ENCODE assay signal across 23 cellular contexts in genomic region chr2:26492749-26493515, GRCh38. TPM values are rescaled to one million over a fixed set of nuclear protein-coding genes. Genes with fewer than 3 reads are reported as not detected.
DNase-seq lines count a peak whose midpoint lies in the region; FAIRE-seq and TF ChIP-seq lines count a peak whose summit lies in the region.
"Had no signal": no experiment of that assay in that cellular context is flagged by ENCODE, and none has a peak within 500 bp of the region (broad histone marks: within the 10 kb centered on the region; RNA-seq: fewer than 3 reads in every experiment).

No MANE protein-coding gene starts in this region.

- H4K5ac ChIP-seq in H1 (ENCODE audit: insufficient read length, low read depth, low read length), result no peak overlapping the region

- CTCF ChIA-PET in H1 (lab: Charles Lee; ENCODE audit: partially characterized antibody), result interaction anchor here (0.8 to 2.6 kb wide), 5 partner anchors 10 to 85 kb away, joined by 3 to 34 read pairs (median 4); partner anchors contain the start of gene OTOF

- H3K4me1 ChIP-seq in Karpas-422 (ENCODE audit: low read length) (peaks cover 6% of the 10 kb centered on the region), H1 (replicated peaks in 1 of 4; ENCODE audit: control insufficient read depth in 3 of 4, insufficient read depth in 4 of 4, low read length in 3 of 4) (peaks cover 2 to 5% (median 3%) of the 10 kb centered on the region in 4 experiments; a peak in 4 of 7 replicates)
- H3K4me1 ChIP-seq in effector memory CD4-positive, alpha-beta T cell (ENCODE audit: control insufficient read depth, insufficient read depth, low read length, poor library complexity, severe bottlenecking), result no peaks in the 10 kb centered on the region
- H3K4me1 ChIP-seq: colonic mucosa, heart left ventricle, right atrium auricular region, tibial artery had no signal

- H3K9ac ChIP-seq in Karpas-422 (ENCODE audit: low read length), result no peak overlapping the region
- no peak overlapping the region for H3K9ac ChIP-seq in H1 (replicated peaks in 1 of 4; ENCODE audit: extremely low read depth in 1 of 4, low read depth in 3 of 4, low read length in 3 of 4)

- TF ChIP-seq RAD21 in H1 (IDR thresholded peaks at IDR 0.05 in 1 of 2, conservative IDR thresholded peaks at IDR 0.05 in 1 of 2; ENCODE audit: low read depth in 2 of 2, low read length in 2 of 2), result no peak

- no peak overlapping the region for H2AFZ ChIP-seq in Karpas-422 (ENCODE audit: low read length)
- no peak overlapping the region for H2AFZ ChIP-seq in H1 (ENCODE audit: low read length)

- FAIRE-seq in H1 (lab: Jason Lieb, UNC), result no peak
- FAIRE-seq in GM19239 (lab: Jason Lieb, UNC), result no peak
- FAIRE-seq: endometrium, TTC549 had no signal

- H4K91ac ChIP-seq in H1 (replicated peaks; ENCODE audit: insufficient read length, low read length), result no peak overlapping the region

- H3K36me3 ChIP-seq in Karpas-422 (ENCODE audit: insufficient read depth, low read length) (no peaks in the 10 kb centered on the region), H1 (ENCODE audit: control insufficient read depth in 2 of 4, insufficient read depth in 4 of 4, low read length in 3 of 4) (no peaks in the 10 kb centered on the region)
- no peaks in the 10 kb centered on the region for H3K36me3 ChIP-seq in effector memory CD4-positive, alpha-beta T cell (ENCODE audit: control insufficient read depth, insufficient read depth, low read length)
- H3K36me3 ChIP-seq: brain microvascular endothelial cell, colonic mucosa, heart left ventricle, right atrium auricular region, tibial artery had no signal

- TF ChIP-seq CTCF in H1 (IDR thresholded peaks at IDR 0.05; ENCODE audit: control extremely low read depth in 1 of 3, insufficient read depth in 1 of 3, low read depth in 1 of 3, low read length in 3 of 3) (no peak), lower leg skin (IDR thresholded peaks at IDR 0.05) (no peak)

- no peaks in the 10 kb centered on the region for H3K79me2 ChIP-seq in Karpas-422 (ENCODE audit: low read length)
- H3K79me2 ChIP-seq in H1 (ENCODE audit: control insufficient read depth in 1 of 2, insufficient read depth in 2 of 2, low read length in 2 of 2), result no peaks in the 10 kb centered on the region

- no peak overlapping the region for H3K18ac ChIP-seq in H1 (ENCODE audit: extremely low read depth, low read length)

- no peak overlapping the region for H2BK20ac ChIP-seq in H1 (ENCODE audit: low read length)

- H3K4me3 ChIP-seq in Karpas-422 (ENCODE audit: low read length), result no peak overlapping the region
- no peak overlapping the region for H3K4me3 ChIP-seq in H1 (ENCODE audit: extremely low read depth in 1 of 4, insufficient read depth in 2 of 4, low read depth in 3 of 4, low read length in 4 of 4)
- H3K4me3 ChIP-seq in lower leg skin (ENCODE audit: low read depth, poor library complexity, severe bottlenecking), result no peak overlapping the region
- no peak overlapping the region for H3K4me3 ChIP-seq in effector memory CD4-positive, alpha-beta T cell (ENCODE audit: insufficient read depth, low read depth, low read length, poor library complexity, severe bottlenecking)
- H3K4me3 ChIP-seq: colonic mucosa, heart left ventricle, lung, right atrium auricular region, SK-N-MC, tibial artery had no signal

- no peak overlapping the region for H3K56ac ChIP-seq in H1 (replicated peaks; ENCODE audit: insufficient read length, low read depth, low read length)

- peak overlapping the region; percentile 23; the same call in 1 of the 2 replicates for H4K8ac ChIP-seq in H1 (ENCODE audit: extremely low read depth, insufficient read depth, low read length)

- H2BK120ac ChIP-seq in H1 (replicated peaks; ENCODE audit: low read depth, low read length), result no peak overlapping the region

- H3K9me3 ChIP-seq in Karpas-422 (ENCODE audit: low read length), result no peaks in the 10 kb centered on the region
- H3K9me3 ChIP-seq in H1 (ENCODE audit: insufficient read depth in 2 of 2, low read depth in 1 of 2, low read length in 1 of 2), result no peaks in the 10 kb centered on the region
- no peaks in the 10 kb centered on the region for H3K9me3 ChIP-seq in effector memory CD4-positive, alpha-beta T cell (ENCODE audit: control insufficient read depth, low read length)
- H3K9me3 ChIP-seq: colonic mucosa, heart left ventricle, right atrium auricular region, tibial artery had no signal

- H2BK12ac ChIP-seq in H1 (ENCODE audit: low read depth, low read length), result 0 out of 2 replicates have a peak overlapping the region, but pooled peaks have one; percentile 9

- no peak overlapping the region for H3K23ac ChIP-seq in H1 (ENCODE audit: insufficient read length)

- H4K20me1 ChIP-seq in Karpas-422 (ENCODE audit: insufficient read depth, low read depth, low read length) (no peaks in the 10 kb centered on the region), H1 (replicated peaks in 1 of 2; ENCODE audit: control insufficient read depth in 1 of 2, insufficient read depth in 2 of 2, low read length in 2 of 2) (no peaks in the 10 kb centered on the region)

- no peak overlapping the region for H2AK5ac ChIP-seq in H1 (ENCODE audit: low read depth, low read length)

- no peak overlapping the region for H3K14ac ChIP-seq in H1 (ENCODE audit: insufficient read length)

- no peak for TF ChIP-seq POLR2A in H1 (IDR thresholded peaks at IDR 0.05; ENCODE audit: control extremely low read depth in 1 of 2, low read depth in 2 of 2, low read length in 2 of 2)
- TF ChIP-seq POLR2A in lower leg skin (IDR thresholded peaks at IDR 0.05), result no peak

- POLR2A ChIA-PET in H1 (lab: Charles Lee; ENCODE audit: partially characterized antibody), result no interaction called here

- H3K23me2 ChIP-seq in H1 (ENCODE audit: low read depth, low read length), result no peaks in the 10 kb centered on the region

- intact Hi-C loops in lower leg skin (cut with DNase I; ENCODE audit: low total_unique reads), result no loop called here

- H3K27ac ChIP-seq in Karpas-422 (ENCODE audit: low read length), result no peak overlapping the region
- H3K27ac ChIP-seq in H1 (ENCODE audit: low read depth, low read length), result no peak overlapping the region
- no peak overlapping the region for H3K27ac ChIP-seq in effector memory CD4-positive, alpha-beta T cell (ENCODE audit: insufficient read depth, low read length, poor library complexity, severe bottlenecking)
- H3K27ac ChIP-seq: brain microvascular endothelial cell, colonic mucosa, heart left ventricle, right atrium auricular region, SK-N-MC, tibial artery had no signal

- H2BK15ac ChIP-seq in H1 (ENCODE audit: low read length), result no peak overlapping the region

- H3K4ac ChIP-seq in H1 (replicated peaks; ENCODE audit: insufficient read length, low read depth, low read length), result no peak overlapping the region

- H3K4me2 ChIP-seq in Karpas-422 (ENCODE audit: low read depth, low read length, poor library complexity, severe bottlenecking) (no peak overlapping the region), H1 (ENCODE audit: insufficient read depth in 1 of 2, low read depth in 2 of 2, low read length in 2 of 2) (no peak overlapping the region)

- no peak for TF ChIP-seq EP300 in H1 (IDR thresholded peaks at IDR 0.05; ENCODE audit: borderline replicate concordance in 1 of 2, low read depth in 2 of 2, low read length in 2 of 2)

- no peaks in the 10 kb centered on the region for H3K9me2 ChIP-seq in Karpas-422 (replicated peaks; ENCODE audit: insufficient read depth, low read length)

- H3K27me3 ChIP-seq in Karpas-422 (ENCODE audit: low read length), result no peaks in the 10 kb centered on the region
- no peaks in the 10 kb centered on the region for H3K27me3 ChIP-seq in H1 (replicated peaks in 1 of 4; ENCODE audit: control insufficient read depth in 3 of 4, extremely low read depth in 1 of 4, insufficient read depth in 3 of 4, low read length in 3 of 4)
- no peaks in the 10 kb centered on the region for H3K27me3 ChIP-seq in effector memory CD4-positive, alpha-beta T cell (replicated peaks; ENCODE audit: control insufficient read depth, insufficient read depth, low read length, poor library complexity, severe bottlenecking)
- H3K27me3 ChIP-seq: brain microvascular endothelial cell, colonic mucosa, right atrium auricular region had no signal

- DNase-seq in CMK (ENCODE audit: low read depth), result peak; percentile 81
- peak; percentile 46 for DNase-seq in Karpas-422
- DNase-seq in SKM-1 (lab: John Stamatoyannopoulos, UW; ENCODE audit: unreplicated experiment), result peak; percentile 48
- DNase-seq in H1 (ENCODE audit: low read depth in 1 of 2, low spot score in 2 of 2), result no peak
- DNase-seq in NCI-H748 treated with DMSO at 0.1 percent for 48 hours (lab: John Stamatoyannopoulos, UW), result no peak
- DNase-seq in lower leg skin (ENCODE audit: low spot score in 2 of 2), result no peak
- DNase-seq in GM19239 (ENCODE audit: insufficient read length, low spot score), result no peak
- no peak for DNase-seq in effector memory CD4-positive, alpha-beta T cell
- DNase-seq: brain microvascular endothelial cell; colonic mucosa; NCI-H1436 treated with DMSO at 0.1 percent for 48 hours; NCI-H524 treated with DMSO at 0.1 percent for 48 hours; stimulated activated CD4-positive, alpha-beta T cell treated with anti-CD3 and anti-CD28 coated beads, Interleukin-15, amount 100 ng/mL, for 24 hours; tibial artery had no signal

- H3K79me1 ChIP-seq in H1 (ENCODE audit: low read depth, low read length), result no peaks in the 10 kb centered on the region

- no peak overlapping the region for H2BK5ac ChIP-seq in H1 (ENCODE audit: low read depth, low read length)

- 91% methylated on average over 7 of the region's 7 CpGs; no CpG with 5 or more reads in 1 of the 2 experiments for WGBS in H1 (ENCODE audit: extremely low coverage in 1 of 2, insufficient coverage in 1 of 2, insufficient read length in 1 of 2, insufficient replicate concordance in 2 of 2, low coverage in 1 of 2, low lambda C conversion rate in 2 of 2, missing lambda C conversion rate in 1 of 2), 2 experiments
- WGBS in lower leg skin, 2 donors, result 87 to 90% methylated on average over 7 of the region's 7 CpGs

TF ChIP-seq in H1, 55 proteins besides CTCF, POLR2A, EP300 and RAD21 (continues in another document):
- TF ChIP-seq CREB1 (IDR thresholded peaks at IDR 0.05) (no peak), POU5F1 (IDR thresholded peaks at IDR 0.05; ENCODE audit: low read depth, low read length) (no peak), RBBP5 (IDR thresholded peaks at IDR 0.05; ENCODE audit: borderline replicate concordance, low read depth, low read length) (no peak), SUZ12 (IDR thresholded peaks at IDR 0.05; ENCODE audit: low read length) (no peak)

RNA-seq across cellular contexts. Expression of gene OTOF, which starts 15.0 kb away (rescaled TPM):
- 0.04 and 0.07 TPM in 2 replicates for total RNA-seq in Karpas-422 (2014; rRNA removed; shearing (Covaris generic); ENCODE audit: low replicate concordance)
- not detected in 2 replicates for total RNA-seq in H1 (2021; fragmentation: NEBNext Ultra II Directional; extraction: Animal tissue kit (Norgen Biotek cat#: 25700))
- 0.06 TPM in 2 replicates for polyA plus RNA-seq in H1 (2011; rRNA removed)
- polyA plus RNA-seq in H1 (2011; cell fraction: cytosol; rRNA removed), result 0.03 TPM
- 0.31 TPM for polyA plus RNA-seq in H1 (2011; cell fraction: nucleus; rRNA removed)
- 0.03 to 0.15 TPM (median 0.07 TPM) in 3 of 4 replicates, not detected in the other for polyA plus RNA-seq in H1 (2012, experiment 1 of 2)
- polyA plus RNA-seq in H1 (2012, experiment 2 of 2), result not detected
- polyA plus RNA-seq in H1 (2013, experiment 1 of 2), result 0.02 TPM
- polyA plus RNA-seq in H1 (2013, experiment 2 of 2), result 0.04 TPM
- polyA minus RNA-seq in H1 (2011; rRNA and poly(A)+ RNA removed), result not detected in 2 replicates
- polyA minus RNA-seq in H1 (2011; cell fraction: cytosol; rRNA and poly(A)+ RNA removed), result not detected
- not detected for polyA minus RNA-seq in H1 (2011; cell fraction: nucleus; rRNA and poly(A)+ RNA removed)
- under 1 TPM in 2 of 4 donors, not detected in 2; 0.49 to 0.89 TPM for total RNA-seq in lower leg skin
- total RNA-seq: colonic mucosa, Daoy, HT1080, osteoblast had no signal

Comparison
In these comparisons a context has a peak if more than half of its experiments do, and no peak if none do; other contexts are left out.
1. DNase-seq: peak in CMK (single experiment), Karpas-422 (single experiment) and SKM-1 (single experiment); none in H1 (0 of 2), NCI-H748 treated with DMSO at 0.1 percent for 48 hours (single experiment), lower leg skin (0 of 2), GM19239 (single experiment) and effector memory CD4-positive, alpha-beta T cell (0 of 3).